12 cellular contexts compared by ENCODE assay signal in genomic region chr6:111657146-111657545, GRCh38. TPM values are rescaled to one million over a fixed set of nuclear protein-coding genes. Genes with fewer than 3 reads are reported as not detected.
DNase-seq lines count a peak whose midpoint lies in the region; ATAC-seq and TF ChIP-seq lines count a peak whose summit lies in the region.
"Had no signal": no experiment of that assay in that cellular context is flagged by ENCODE, and none has a peak within 500 bp of the region (broad histone marks: within the 10 kb centered on the region; RNA-seq: fewer than 3 reads in every experiment).

No MANE protein-coding gene starts in this region.

- no peak for ATAC-seq in HG03457 (IDR thresholded peaks at IDR 0.05; ENCODE audit: unreplicated experiment)
- ATAC-seq in HG02981 (IDR thresholded peaks at IDR 0.05; ENCODE audit: unreplicated experiment): no peak

- in situ Hi-C loops in SK-MEL-5 (cut with HindIII; ENCODE audit: low pct_unique_long_range_greater_than_20kb, low sequenced_read_pairs): no loop called here

- DNase-seq in EH (ENCODE audit: low read depth) (peak; percentile 85), SK-MEL-5 (ENCODE audit: low read depth, low spot score) (peak; percentile 25), fibroblast of the aortic adventitia (ENCODE audit: low read depth) (peak; percentile 61), skeletal muscle cell (ENCODE audit: low read depth) (peak; percentile 40), NCI-H2081 (lab: John Stamatoyannopoulos, UW) (no peak)
- DNase-seq in activated CD4-positive, CD25-positive, alpha-beta regulatory T cell (lab: John Stamatoyannopoulos, UW): no peak
- DNase-seq: activated CD4-positive, alpha-beta memory T cell treated with anti-CD3 and anti-CD28 coated beads for 36 hours; NCI-H526 treated with DMSO at 0.1 percent for 48 hours; SW 1271 had no signal

- H3K4me3 ChIP-seq in fibroblast of the aortic adventitia (ENCODE audit: low read depth, low read length) (no peak overlapping the region), skeletal muscle cell (ENCODE audit: low read depth, low read length) (no peak overlapping the region)
- H3K4me3 ChIP-seq: right atrium auricular region had no signal

- no peak for TF ChIP-seq CTCF in fibroblast of the aortic adventitia (IDR thresholded peaks at IDR 0.05; ENCODE audit: insufficient read depth, low read length)

RNA-seq across cellular contexts. Expression of gene TRAF3IP2, which starts 51.5 kb away (rescaled TPM):
- 74.4 and 87.3 TPM in 2 replicates for total RNA-seq in SK-MEL-5 (2014; rRNA removed; shearing (Covaris generic))
- 65.2 and 70.9 TPM in 2 replicates for polyA plus RNA-seq in SK-MEL-5 (2015; cell fraction: cytosol; rRNA removed)
- 23.8 and 38.3 TPM in 2 replicates for polyA plus RNA-seq in SK-MEL-5 (2015; cell fraction: nucleus; rRNA removed)
- 29.8 and 35.3 TPM in 2 replicates for total RNA-seq in fibroblast of the aortic adventitia (ENCODE audit: low replicate concordance)

Comparison
In these comparisons a context has a peak if more than half of its experiments do, and no peak if none do; other contexts are left out.
1. DNase-seq: peak in EH (single experiment), SK-MEL-5 (single experiment), fibroblast of the aortic adventitia (single experiment) and skeletal muscle cell (single experiment); none in activated CD4-positive, CD25-positive, alpha-beta regulatory T cell (0 of 4) and NCI-H2081 (0 of 2).